Comparison of ENCODE assay signal across 3 cellular contexts in the genomic region with DNA sequence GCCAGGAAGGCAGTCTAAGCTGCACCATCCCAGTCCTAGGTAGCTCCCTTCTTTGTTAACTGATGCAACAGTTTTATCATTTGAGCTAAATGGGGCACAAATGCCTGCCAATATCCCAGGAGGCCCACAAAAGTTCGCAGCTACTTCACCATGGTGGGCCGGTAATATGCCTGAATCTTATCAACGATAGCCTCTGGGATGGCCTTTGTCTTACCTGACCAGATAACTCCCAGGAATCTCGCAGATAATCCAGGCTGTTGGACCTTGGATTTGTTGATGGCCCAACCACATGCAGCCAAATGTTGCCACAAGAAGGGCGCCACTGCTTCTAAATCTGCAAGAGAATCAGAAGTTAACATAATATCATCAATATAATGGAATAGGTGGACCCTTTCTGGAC.
"Had no signal": no experiment of that assay in that cellular context is flagged by ENCODE, and none has a peak within 500 bp of the region (broad histone marks: within the 10 kb centered on the region; RNA-seq: fewer than 3 reads in every experiment).

No MANE protein-coding gene starts in this region.

- H3K4me3 ChIP-seq: GM12878 had no signal

- DNase-seq: GDM1, GF-D8 had no signal

- ATAC-seq: GM12878 had no signal
